19 cellular contexts compared by ENCODE assay signal in genomic region chr11:66624450-66624849, GRCh38. TPM values are rescaled to one million over a fixed set of nuclear protein-coding genes. Genes with fewer than 3 reads are reported as not detected.
DNase-seq lines count a peak whose midpoint lies in the region; ATAC-seq and TF ChIP-seq lines count a peak whose summit lies in the region.
"Had no signal": no experiment of that assay in that cellular context is flagged by ENCODE, and none has a peak within 500 bp of the region (broad histone marks: within the 10 kb centered on the region; RNA-seq: fewer than 3 reads in every experiment).

No MANE protein-coding gene starts in this region.

- H3K36me3 ChIP-seq in left ventricle myocardium inferior (peaks cover 65% of the 10 kb centered on the region), tibial artery (peaks cover 43 to 59% (median 58%) of the 10 kb centered on the region in 3 donors), mucosa of descending colon (ENCODE audit: low read depth) (peaks cover 25% of the 10 kb centered on the region)

- H3K27me3 ChIP-seq in left ventricle myocardium inferior (ENCODE audit: low read depth) (no peaks in the 10 kb centered on the region), tibial artery (no peaks in the 10 kb centered on the region)
- H3K27me3 ChIP-seq: vagina had no signal

- peak; percentile 24 for ATAC-seq in Right ventricle myocardium inferior
- ATAC-seq in left lobe of liver = peak; percentile 12
- ATAC-seq in mucosa of descending colon = no peak

- DNase-seq in Right ventricle myocardium inferior (ENCODE audit: missing footprints) (no peak), left ventricle myocardium inferior (no peak), left lobe of liver (ENCODE audit: low spot score) (no peak), tibial artery (no peak), mucosa of descending colon (no peak), cerebellar cortex (ENCODE audit: low spot score) (no peak)
- DNase-seq: activated CD4-positive, alpha-beta T cell treated with anti-CD3 and anti-CD28 coated beads for 48 hours; activated CD8-positive, alpha-beta memory T cell treated with anti-CD3 and anti-CD28 coated beads, Interleukin-2, amount 10 ng/mL, durations not matched to agents 7 days and 5 days; NCI-H1048; NCI-H1694 treated with DMSO at 0.1 percent for 48 hours; NCI-H2171; NCI-H526 had no signal

- H3K4me1 ChIP-seq in left ventricle myocardium inferior (peaks cover 86% of the 10 kb centered on the region), tibial artery (peaks cover 0 to 65% (median 37%) of the 10 kb centered on the region in 4 donors), mucosa of descending colon (ENCODE audit: low read depth) (peaks cover 35% of the 10 kb centered on the region)

- H3K4me3 ChIP-seq in left ventricle myocardium inferior = no peak overlapping the region
- no peak overlapping the region for H3K4me3 ChIP-seq in tibial artery
- H3K4me3 ChIP-seq in mucosa of descending colon = no peak overlapping the region
- H3K4me3 ChIP-seq: A549, psoas muscle, SK-N-MC, skin epidermis, vagina had no signal

- H3K9me3 ChIP-seq in left ventricle myocardium inferior (replicated peaks) (no peaks in the 10 kb centered on the region), tibial artery (no peaks in the 10 kb centered on the region), mucosa of descending colon (no peaks in the 10 kb centered on the region)
- H3K9me3 ChIP-seq: A549, psoas muscle, vagina had no signal

- intact Hi-C loops in Right ventricle myocardium inferior (cut with DNase I) (no loop called here), left ventricle myocardium inferior (cut with micrococcal nuclease) (no loop called here), tibial artery (cut with DNase I; ENCODE audit: low total_unique reads) (no loop called here), mucosa of descending colon (cut with DNase I, micrococcal nuclease) (no loop called here)

- TF ChIP-seq CTCF in left ventricle myocardium inferior (IDR thresholded peaks at IDR 0.05; ENCODE audit: borderline replicate concordance) (no peak), tibial artery (IDR thresholded peaks at IDR 0.05) (no peak), mucosa of descending colon (IDR thresholded peaks at IDR 0.05) (no peak)

- H3K27ac ChIP-seq in left ventricle myocardium inferior (replicated peaks) = no peak overlapping the region
- H3K27ac ChIP-seq in tibial artery = peak overlapping the region; percentile 51 to 96
- H3K27ac ChIP-seq: A549, HL-60, psoas muscle, SK-N-MC, vagina, VCaP had no signal

RNA-seq across cellular contexts. Expression of gene RBM14, which starts 8.0 kb away (rescaled TPM):
- total RNA-seq in Right ventricle myocardium inferior = 30.1 TPM
- 37.9 TPM for total RNA-seq in left ventricle myocardium inferior
- total RNA-seq in left lobe of liver = 31.5 TPM
- total RNA-seq in mucosa of descending colon = 10 to 100 TPM; 63.8 to 87.0 (median 72.6) TPM

RNA-seq across cellular contexts. Expression of gene RBM4, which starts 14.1 kb away (rescaled TPM):
- total RNA-seq in Right ventricle myocardium inferior (72.1 TPM), left ventricle myocardium inferior (57.1 TPM), left lobe of liver (36.3 TPM), mucosa of descending colon (100 to 1,000 TPM; 101 to 125 (median 104) TPM)

RNA-seq across cellular contexts. Expression of gene CCS, which starts 31.5 kb away (rescaled TPM):
- 23.5 TPM for total RNA-seq in Right ventricle myocardium inferior
- total RNA-seq in left ventricle myocardium inferior = 25.3 TPM
- total RNA-seq in left lobe of liver = 68.5 TPM
- total RNA-seq in mucosa of descending colon = 10 to 100 TPM; 34.9 to 50.7 (median 42.2) TPM

RNA-seq across cellular contexts. Expression of gene CCDC87, which starts 31.6 kb away (rescaled TPM):
- total RNA-seq in Right ventricle myocardium inferior (0.27 TPM), left ventricle myocardium inferior (0.41 TPM), left lobe of liver (0.10 TPM), mucosa of descending colon (under 1 TPM; 0.32 to 0.63 (median 0.58) TPM)

RNA-seq across cellular contexts. Expression of gene RBM4B, which starts 53.2 kb away (rescaled TPM):
- total RNA-seq in Right ventricle myocardium inferior (14.0 TPM), left ventricle myocardium inferior (11.8 TPM), left lobe of liver (8.1 TPM), mucosa of descending colon (10 to 100 TPM; 16.7 to 22.7 (median 16.7) TPM)
